15 cellular contexts compared by ENCODE assay signal in the genomic region with DNA sequence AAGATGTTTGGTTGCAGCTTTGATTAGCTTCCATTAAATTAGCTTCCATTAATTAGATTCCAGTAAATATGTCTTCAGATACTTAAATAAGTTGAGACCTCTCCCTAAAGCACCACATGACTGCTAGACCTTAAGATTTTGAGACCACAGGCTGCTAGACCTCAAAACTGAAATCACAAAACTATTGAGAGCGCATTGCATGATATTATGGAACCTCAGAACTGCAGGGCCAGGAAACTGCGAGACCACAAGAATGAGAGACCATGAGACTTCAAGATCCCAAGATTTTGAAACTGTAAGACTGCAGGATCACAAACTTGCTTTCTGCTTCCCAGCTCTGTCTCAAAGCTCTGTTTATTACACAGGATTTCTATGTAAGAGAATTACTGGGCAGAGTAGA.
DNase-seq lines count a peak whose midpoint lies in the region; ATAC-seq and TF ChIP-seq lines count a peak whose summit lies in the region.
"Had no signal": no experiment of that assay in that cellular context is flagged by ENCODE, and none has a peak within 500 bp of the region (broad histone marks: within the 10 kb centered on the region; RNA-seq: fewer than 3 reads in every experiment).

No MANE protein-coding gene starts in this region.

- H3K4me2 ChIP-seq in MM.1S (ENCODE audit: low read depth, low read length) (peak overlapping the region; percentile 46), smooth muscle cell (peak overlapping the region; percentile 25)
- H3K4me2 ChIP-seq: GM23338 had no signal

- TF ChIP-seq CTCF in MM.1S (IDR thresholded peaks at IDR 0.05; ENCODE audit: low read length) (no peak), esophagus muscularis mucosa (IDR thresholded peaks at IDR 0.05) (no peak), smooth muscle cell (IDR thresholded peaks at IDR 0.05; ENCODE audit: borderline replicate concordance, insufficient read depth, poor library complexity, severe bottlenecking) (no peak)

- H3K27me3 ChIP-seq in MM.1S (replicated peaks; ENCODE audit: insufficient read depth, low read length) (no peaks in the 10 kb centered on the region), esophagus muscularis mucosa (no peaks in the 10 kb centered on the region), smooth muscle cell (ENCODE audit: low read depth) (no peaks in the 10 kb centered on the region)

- H3K9me2 ChIP-seq in MM.1S (replicated peaks; ENCODE audit: insufficient read depth, low read length): no peaks in the 10 kb centered on the region

- H2AFZ ChIP-seq in MM.1S (ENCODE audit: low read length): no peak overlapping the region
- peak overlapping the region; percentile 45 for H2AFZ ChIP-seq in smooth muscle cell (ENCODE audit: low read depth)
- H2AFZ ChIP-seq: GM23338 had no signal

- H3K9me3 ChIP-seq in MM.1S (replicated peaks; ENCODE audit: insufficient read depth, low read length) (no peaks in the 10 kb centered on the region), esophagus muscularis mucosa (no peaks in the 10 kb centered on the region), smooth muscle cell (replicated peaks; ENCODE audit: low read depth) (no peaks in the 10 kb centered on the region)
- H3K9me3 ChIP-seq: Caco-2 had no signal

- intact Hi-C loops in esophagus muscularis mucosa (cut with DNase I): no loop called here

- TF ChIP-seq POLR2A in esophagus muscularis mucosa (IDR thresholded peaks at IDR 0.05; ENCODE audit: low read depth): no peak

- H3K79me2 ChIP-seq in MM.1S (ENCODE audit: low read length): no peaks in the 10 kb centered on the region
- H3K79me2 ChIP-seq in smooth muscle cell (ENCODE audit: low read depth): no peaks in the 10 kb centered on the region

- WGBS in esophagus muscularis mucosa: 78% methylated on average over 2 of the region's 2 CpGs
- WGBS in smooth muscle cell (ENCODE audit: low lambda C conversion rate): 43% methylated on average over 2 of the region's 2 CpGs

- DNase-seq in MM.1S: peak; percentile 73
- peak; percentile 50 for DNase-seq in esophagus muscularis mucosa (ENCODE audit: extremely low spot score)
- DNase-seq in smooth muscle cell (lab: John Stamatoyannopoulos, UW; ENCODE audit: unreplicated experiment): no peak
- DNase-seq in HCEC 1CT: no peak
- no peak for DNase-seq in NCI-H748 treated with DMSO at 0.1 percent for 48 hours (lab: John Stamatoyannopoulos, UW)
- no peak for DNase-seq in NCI-H2227 (lab: John Stamatoyannopoulos, UW; ENCODE audit: unreplicated experiment)
- DNase-seq: Caco-2; CD8-positive, alpha-beta memory T cell; DND-41; GDM1; H9 had no signal

- no peaks in the 10 kb centered on the region for H4K20me1 ChIP-seq in MM.1S (ENCODE audit: insufficient read depth, low read length)
- no peaks in the 10 kb centered on the region for H4K20me1 ChIP-seq in smooth muscle cell (ENCODE audit: low read depth)

- H3K4me3 ChIP-seq in MM.1S (ENCODE audit: low read length) (no peak overlapping the region), esophagus muscularis mucosa (no peak overlapping the region), smooth muscle cell (no peak overlapping the region)
- H3K4me3 ChIP-seq: GM23338, K562 had no signal

- H3K36me3 ChIP-seq in MM.1S (replicated peaks; ENCODE audit: insufficient read depth, low read length) (no peaks in the 10 kb centered on the region), esophagus muscularis mucosa (no peaks in the 10 kb centered on the region), smooth muscle cell (ENCODE audit: low read depth) (no peaks in the 10 kb centered on the region)

- ATAC-seq in GM18870 (IDR thresholded peaks at IDR 0.05; ENCODE audit: unreplicated experiment): peak; percentile 44
- ATAC-seq: GM23338, K562 had no signal

- no peak for TF ChIP-seq EP300 in esophagus muscularis mucosa (IDR thresholded peaks at IDR 0.05)

- H3K27ac ChIP-seq in MM.1S (ENCODE audit: low read length) (peak overlapping the region; percentile 14; the same call in 1 of the 2 replicates), esophagus muscularis mucosa (replicated peaks in 1 of 4) (no peak overlapping the region), smooth muscle cell (ENCODE audit: low read depth) (peak overlapping the region; percentile 23)
- H3K27ac ChIP-seq: HL-60 had no signal

- peaks cover 33% of the 10 kb centered on the region for H3K4me1 ChIP-seq in MM.1S (ENCODE audit: low read length)
- H3K4me1 ChIP-seq in esophagus muscularis mucosa: no peaks in the 10 kb centered on the region
- no peaks in the 10 kb centered on the region for H3K4me1 ChIP-seq in smooth muscle cell (ENCODE audit: low read depth)
- H3K4me1 ChIP-seq: Caco-2 had no signal

- no peak overlapping the region for H3K9ac ChIP-seq in MM.1S (ENCODE audit: low read length)
- H3K9ac ChIP-seq in smooth muscle cell (ENCODE audit: low read depth): no peak overlapping the region

- H3F3A ChIP-seq in MM.1S (ENCODE audit: insufficient read depth, low read length) (peaks cover 8% of the 10 kb centered on the region; the same call in 1 of the 2 replicates), smooth muscle cell (ENCODE audit: low read depth) (no peaks in the 10 kb centered on the region)

Comparison
In these comparisons a context has a peak if more than half of its experiments do, and no peak if none do; other contexts are left out.
1. DNase-seq: peak in MM.1S (single experiment) and esophagus muscularis mucosa (single experiment); none in smooth muscle cell (single experiment), HCEC 1CT (single experiment), NCI-H748 treated with DMSO at 0.1 percent for 48 hours (single experiment) and NCI-H2227 (single experiment).
2. H3K27ac ChIP-seq: peak in MM.1S (single experiment) and smooth muscle cell (single experiment); none in esophagus muscularis mucosa (0 of 4).